11 cellular contexts compared by ENCODE assay signal in the genomic region with DNA sequence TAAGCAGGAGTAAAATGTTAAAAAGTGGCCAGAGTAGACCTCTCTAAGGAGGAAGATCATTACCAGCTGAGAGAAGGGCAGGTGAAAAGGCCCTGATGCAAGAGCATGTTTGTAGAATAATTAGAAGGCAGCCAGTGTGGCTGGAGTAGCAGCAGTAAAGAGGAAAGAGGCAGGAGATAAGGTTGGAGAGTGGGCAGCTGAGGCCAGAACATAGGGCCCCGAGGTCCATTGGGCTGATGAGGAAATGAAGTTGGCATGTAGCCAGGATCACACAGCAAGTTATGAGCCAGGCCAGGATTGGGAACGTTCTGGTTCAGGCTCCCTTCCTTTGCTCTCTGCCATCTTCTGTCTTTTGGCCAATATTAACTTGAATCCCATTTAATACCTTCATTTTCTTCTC. TPM values are rescaled to one million over a fixed set of nuclear protein-coding genes. Genes with fewer than 3 reads are reported as not detected.
DNase-seq lines count a peak whose midpoint lies in the region; ATAC-seq and TF ChIP-seq lines count a peak whose summit lies in the region.
"Had no signal": no experiment of that assay in that cellular context is flagged by ENCODE, and none has a peak within 500 bp of the region (broad histone marks: within the 10 kb centered on the region; RNA-seq: fewer than 3 reads in every experiment).

No MANE protein-coding gene starts in this region.

- WGBS in trophoblast cell (ENCODE audit: extremely low coverage, insufficient coverage, insufficient read length): no CpG with 5 or more reads among the region's 2 CpGs

- no peak overlapping the region for H2BK12ac ChIP-seq in trophoblast cell (ENCODE audit: low read length)

- H3K79me2 ChIP-seq in trophoblast cell (ENCODE audit: control insufficient read depth, insufficient read depth, low read length, poor library complexity): peaks cover under 1% of the 10 kb centered on the region

- H3K18ac ChIP-seq in trophoblast cell (ENCODE audit: low read length): no peak overlapping the region

- peak; percentile 6 for DNase-seq in Daoy (ENCODE audit: low read depth)
- peak; percentile 28 for DNase-seq in NCI-H226
- DNase-seq in cardiac muscle cell (ENCODE audit: low read depth in 1 of 2, low spot score in 1 of 2): peak; percentile 64 to 82
- DNase-seq in trophoblast cell: no peak
- no peak for DNase-seq in GM19238 (ENCODE audit: insufficient read length, low spot score)
- DNase-seq in NCI-H345 (lab: John Stamatoyannopoulos, UW): no peak
- no peak for DNase-seq in stimulated activated CD4-positive, alpha-beta T cell treated with anti-CD3 and anti-CD28 coated beads, Interleukin-15, amount 100 ng/mL, for 24 hours
- DNase-seq: NCI-H1436, SIG-M5 had no signal

- no peak overlapping the region for H3K14ac ChIP-seq in trophoblast cell (ENCODE audit: low read length)

- ATAC-seq in GM21390 (IDR thresholded peaks at IDR 0.05; ENCODE audit: unreplicated experiment): no peak

- TF ChIP-seq CTCF in cardiac muscle cell (IDR thresholded peaks at IDR 0.05; ENCODE audit: low read depth, low read length): no peak

- no peak overlapping the region for H2BK5ac ChIP-seq in trophoblast cell (ENCODE audit: low read depth, low read length, poor library complexity)

- no peak overlapping the region for H4K91ac ChIP-seq in trophoblast cell (ENCODE audit: low read depth, low read length)

- H3K27me3 ChIP-seq in cardiac muscle cell: no peaks in the 10 kb centered on the region
- no peaks in the 10 kb centered on the region for H3K27me3 ChIP-seq in trophoblast cell (ENCODE audit: insufficient read depth, low read length)

- H3K9me3 ChIP-seq in cardiac muscle cell (ENCODE audit: low read depth) (no peaks in the 10 kb centered on the region), trophoblast cell (ENCODE audit: insufficient read depth, low read depth, low read length) (no peaks in the 10 kb centered on the region)

- H3K9ac ChIP-seq in trophoblast cell (ENCODE audit: low read length): no peak overlapping the region

- H2BK120ac ChIP-seq in trophoblast cell (ENCODE audit: insufficient read depth, low read length, poor library complexity): no peak overlapping the region

- no peak overlapping the region for H4K8ac ChIP-seq in trophoblast cell (ENCODE audit: low read depth, low read length)

- H2AFZ ChIP-seq in trophoblast cell (ENCODE audit: insufficient read depth, low read length, poor library complexity): no peak overlapping the region

- H3K36me3 ChIP-seq in cardiac muscle cell (no peaks in the 10 kb centered on the region), trophoblast cell (ENCODE audit: control insufficient read depth in 1 of 2, insufficient read depth in 2 of 2, low read length in 2 of 2) (peaks cover 1 to 2% of the 10 kb centered on the region in 2 experiments)

- H2AK5ac ChIP-seq in trophoblast cell (ENCODE audit: low read length): no peak overlapping the region

- H3K79me1 ChIP-seq in trophoblast cell (ENCODE audit: low read length): no peaks in the 10 kb centered on the region

- no peak overlapping the region for H3K4me3 ChIP-seq in cardiac muscle cell
- H3K4me3 ChIP-seq in trophoblast cell (ENCODE audit: low read depth, low read length): no peak overlapping the region

- no peak overlapping the region for H3K23ac ChIP-seq in trophoblast cell (ENCODE audit: low read length)

- H3K27ac ChIP-seq in cardiac muscle cell (no peak overlapping the region), trophoblast cell (ENCODE audit: low read depth, low read length) (no peak overlapping the region)
- H3K27ac ChIP-seq: HL-60 had no signal

- H3K4me2 ChIP-seq in trophoblast cell (ENCODE audit: low read length): no peak overlapping the region

- peaks cover 46% of the 10 kb centered on the region for H3K4me1 ChIP-seq in cardiac muscle cell (ENCODE audit: low read depth)
- H3K4me1 ChIP-seq in trophoblast cell (ENCODE audit: control insufficient read depth in 1 of 2, insufficient read depth in 2 of 2, low read length in 2 of 2): peaks cover 0 to 2% of the 10 kb centered on the region in 2 experiments

- peak overlapping the region; percentile 6 for H3K4ac ChIP-seq in trophoblast cell (ENCODE audit: low read depth, low read length)

- H4K12ac ChIP-seq in trophoblast cell (ENCODE audit: low read depth, low read length): no peak overlapping the region

RNA-seq across cellular contexts. Expression of a gene that starts 51.6 kb away (rescaled TPM):
- total RNA-seq in Daoy (2014; rRNA removed; shearing (Covaris generic)): 52.8 and 74.2 TPM in 2 replicates
- total RNA-seq in cardiac muscle cell: 241 TPM in 2 replicates
- 308 and 311 TPM in 2 replicates for polyA plus RNA-seq in cardiac muscle cell
- 138 and 151 TPM in 2 replicates for polyA plus RNA-seq in trophoblast cell (2013)

Comparison
In these comparisons a context has a peak if more than half of its experiments do, and no peak if none do; other contexts are left out.
1. DNase-seq: peak in Daoy (single experiment), NCI-H226 (single experiment) and cardiac muscle cell (2 of 2); none in trophoblast cell (0 of 2), GM19238 (single experiment), NCI-H345 (single experiment) and stimulated activated CD4-positive, alpha-beta T cell treated with anti-CD3 and anti-CD28 coated beads, Interleukin-15, amount 100 ng/mL, for 24 hours (single experiment).